ENCODE assay signal across 19 cellular contexts in the genomic region with DNA sequence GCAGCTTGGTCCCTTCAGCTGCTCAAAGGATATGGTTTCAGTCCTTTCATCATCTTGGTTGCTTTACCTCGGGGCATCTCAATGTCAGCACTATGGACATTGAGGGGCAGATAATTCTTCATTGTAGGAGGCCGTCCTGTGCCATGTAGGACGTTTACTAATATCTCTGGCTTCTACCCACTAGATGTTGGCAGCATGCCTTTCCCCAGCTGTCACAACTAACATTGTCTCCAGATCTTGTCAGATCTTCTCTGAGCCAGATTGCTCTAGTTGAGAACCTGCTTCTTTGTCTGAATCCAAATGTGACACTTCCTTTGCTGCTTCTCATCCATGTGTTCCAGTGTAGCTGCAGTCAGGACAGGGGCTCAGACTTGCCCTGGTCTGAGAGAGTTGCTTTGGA. TPM values are rescaled to one million over a fixed set of nuclear protein-coding genes. Genes with fewer than 3 reads are reported as not detected.
A peak's percentile ranks its signal among the peaks of the same experiment; 100 is the strongest.
DNase-seq lines count a peak whose midpoint lies in the region; ATAC-seq and TF ChIP-seq lines count a peak whose summit lies in the region.
"Had no signal": no experiment of that assay in that cellular context is flagged by ENCODE, and none has a peak within 500 bp of the region (broad histone marks: within the 10 kb centered on the region; RNA-seq: fewer than 3 reads in every experiment).

No MANE protein-coding gene starts in this region.

- no peaks in the 10 kb centered on the region for H3K9me3 Mint-ChIP-seq in stimulated activated naive B cell treated with anti-CD40 and anti-IgM and Interleukin-4, amounts not matched to agents 10 μg/mL and 1 μg/mL and 100 μg/mL, for 72 hours
- H3K9me3 Mint-ChIP-seq: memory B cell had no signal

- no peak for TF ChIP-seq POLR2A in uterus (IDR thresholded peaks at IDR 0.05)

- peaks cover 27 to 35% of the 10 kb centered on the region in 2 donors for H3K36me3 Mint-ChIP-seq in stimulated activated naive B cell treated with anti-CD40 and anti-IgM and Interleukin-4, amounts not matched to agents 10 μg/mL and 1 μg/mL and 100 μg/mL, for 72 hours

- H3K27ac ChIP-seq in uterus: no peak overlapping the region

- H3K4me1 ChIP-seq in uterus: no peaks in the 10 kb centered on the region
- H3K4me1 ChIP-seq: HAP-1 had no signal

- peaks cover 7 to 24% of the 10 kb centered on the region in 2 donors for H3K4me1 Mint-ChIP-seq in stimulated activated naive B cell treated with anti-CD40 and anti-IgM and Interleukin-4, amounts not matched to agents 10 μg/mL and 1 μg/mL and 100 μg/mL, for 72 hours

- H3K9me3 ChIP-seq in uterus: no peaks in the 10 kb centered on the region

- no peak overlapping the region for H3K4me3 Mint-ChIP-seq in stimulated activated naive B cell treated with anti-CD40 and anti-IgM and Interleukin-4, amounts not matched to agents 10 μg/mL and 1 μg/mL and 100 μg/mL, for 72 hours
- H3K4me3 Mint-ChIP-seq: memory B cell had no signal

- intact Hi-C loops in uterus (cut with DNase I; ENCODE audit: low total_unique reads): loop anchor here (10.0 kb wide), 1 partner anchor 663 kb away; no protein-coding TSS in a partner anchor

- DNase-seq in M059J (ENCODE audit: low read depth) (peak; percentile 59), cardiac fibroblast (ENCODE audit: low read depth in 2 of 2) (peak; percentile 52 to 68), inferior parietal cortex (ENCODE audit: extremely low spot score) (peak; percentile 68), uterus (no peak), NCI-H748 treated with DMSO at 0.1 percent for 48 hours (lab: John Stamatoyannopoulos, UW) (no peak)
- no peak for DNase-seq in stimulated activated naive B cell treated with anti-CD40 and anti-IgM and Interleukin-4, amounts not matched to agents 10 μg/mL and 1 μg/mL and 100 μg/mL, for 72 hours
- DNase-seq in activated CD8-positive, alpha-beta memory T cell treated with anti-CD3 and anti-CD28 coated beads for 24 hours: no peak
- DNase-seq: activated CD4-positive, alpha-beta T cell treated with anti-CD3 and anti-CD28 coated beads for 48 hours; activated T-cell treated with anti-CD3 and anti-CD28 coated beads, Interleukin-2, amount 50 U/mL, for 48 hours; DMS79; NCI-H1092; NCI-H2171 treated with DMSO at 0.1 percent for 48 hours; SIG-M5; stimulated activated naive CD8-positive, alpha-beta T cell treated with anti-CD3 and anti-CD28 coated beads, Interleukin-15, Interleukin-2, amounts not matched to agents 100 U/mL and 50 U/mL, for 24 hours; T-helper 9 cell had no signal

- no peak for ATAC-seq in stimulated activated naive B cell treated with anti-CD40 and anti-IgM and Interleukin-4, amounts not matched to agents 10 μg/mL and 1 μg/mL and 100 μg/mL, for 72 hours (replicated peaks)
- ATAC-seq in HG03095 (IDR thresholded peaks at IDR 0.05; ENCODE audit: unreplicated experiment): no peak
- ATAC-seq: stimulated activated naive CD8-positive, alpha-beta T cell treated with anti-CD3 and anti-CD28 coated beads, Interleukin-15, Interleukin-2, amounts not matched to agents 100 U/mL and 50 U/mL, for 24 hours had no signal

- no peak overlapping the region for H3K4me3 ChIP-seq in cardiac fibroblast (replicated peaks in 1 of 2; ENCODE audit: low read depth in 2 of 2, low read length in 2 of 2)
- no peak overlapping the region for H3K4me3 ChIP-seq in uterus
- H3K4me3 ChIP-seq: HAP-1, skin epidermis had no signal

- no peaks in the 10 kb centered on the region for H3K36me3 ChIP-seq in uterus

- no peaks in the 10 kb centered on the region for H3K27me3 ChIP-seq in uterus

- H3K27me3 Mint-ChIP-seq in stimulated activated naive B cell treated with anti-CD40 and anti-IgM and Interleukin-4, amounts not matched to agents 10 μg/mL and 1 μg/mL and 100 μg/mL, for 72 hours: no peaks in the 10 kb centered on the region
- H3K27me3 Mint-ChIP-seq: memory B cell had no signal

- peak overlapping the region; percentile 14 for H3K27ac Mint-ChIP-seq in stimulated activated naive B cell treated with anti-CD40 and anti-IgM and Interleukin-4, amounts not matched to agents 10 μg/mL and 1 μg/mL and 100 μg/mL, for 72 hours
- H3K27ac Mint-ChIP-seq: memory B cell had no signal

- TF ChIP-seq CTCF in cardiac fibroblast (IDR thresholded peaks at IDR 0.05; ENCODE audit: low read depth, low read length) (no peak), uterus (IDR thresholded peaks at IDR 0.05) (no peak)

RNA-seq across cellular contexts. Expression of gene PTPA, which starts 10.3 kb away (rescaled TPM):
- 106 and 152 TPM in 2 replicates for total RNA-seq in M059J (2014; rRNA removed; shearing (Covaris generic))
- 100 to 1,000 TPM in 1 of 4 donors, 10 to 100 TPM in 3; 28.9 to 107 (median 62.1) TPM for total RNA-seq in uterus

RNA-seq across cellular contexts. Expression of gene CRAT, which starts 10.9 kb away (rescaled TPM):
- total RNA-seq in M059J (2014; rRNA removed; shearing (Covaris generic)): 39.3 and 46.0 TPM in 2 replicates
- total RNA-seq in uterus: 10 to 100 TPM; 20.0 to 42.4 (median 27.4) TPM

RNA-seq across cellular contexts. Expression of gene DOLPP1, which starts 40.6 kb away (rescaled TPM):
- total RNA-seq in M059J (2014; rRNA removed; shearing (Covaris generic)): 25.7 and 32.4 TPM in 2 replicates
- total RNA-seq in uterus: 10 to 100 TPM in 1 of 4 donors, 1 to 10 TPM in 2, not detected in 1; 1.0 to 10.2 (median 9.7) TPM

RNA-seq across cellular contexts. Expression of gene IER5L, which starts 56.6 kb away (rescaled TPM):
- 43.1 and 75.3 TPM in 2 replicates for total RNA-seq in M059J (2014; rRNA removed; shearing (Covaris generic))
- 10 to 100 TPM in 2 of 4 donors, 1 to 10 TPM in 2; 1.8 to 31.0 (median 14.5) TPM for total RNA-seq in uterus

Comparison
In these comparisons a context has a peak if more than half of its experiments do, and no peak if none do; other contexts are left out.
1. DNase-seq: peak in M059J (single experiment), cardiac fibroblast (2 of 2) and inferior parietal cortex (single experiment); none in stimulated activated naive B cell treated with anti-CD40 and anti-IgM and Interleukin-4, amounts not matched to agents 10 μg/mL and 1 μg/mL and 100 μg/mL, for 72 hours (single experiment), uterus (0 of 2), NCI-H748 treated with DMSO at 0.1 percent for 48 hours (single experiment) and activated CD8-positive, alpha-beta memory T cell treated with anti-CD3 and anti-CD28 coated beads for 24 hours (single experiment).